Comparison of ENCODE assay signal across 1 cellular context in the genomic region with DNA sequence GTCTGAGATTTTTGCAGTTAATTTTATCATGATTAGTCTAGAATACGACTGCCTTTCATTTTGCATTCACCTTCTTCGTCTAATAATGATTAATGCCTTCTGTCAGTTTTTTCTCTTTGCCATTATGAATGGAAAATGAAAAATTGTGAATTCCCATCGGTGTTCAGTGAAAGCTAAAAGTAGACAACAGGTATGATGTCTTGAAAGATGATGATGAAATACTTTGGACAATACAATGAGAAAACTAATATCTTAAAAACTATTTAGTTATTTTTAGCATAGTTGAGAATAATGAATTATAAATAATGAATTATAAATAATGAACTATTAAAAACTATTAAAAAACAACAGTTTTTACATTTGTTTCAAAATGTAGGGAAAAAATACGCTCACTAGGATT.
TF ChIP-seq lines count a peak whose summit lies in the region.

No MANE protein-coding gene starts in this region.

TF ChIP-seq in HepG2, 621 proteins besides CTCF, POLR2A, EP300 and RAD21:
- 0 out of 2 replicates have a peak, but pooled peaks have one; percentile 24 for TF ChIP-seq KDM5A (IDR thresholded peaks at IDR 0.05; ENCODE audit: borderline replicate concordance, low read length)
- TF ChIP-seq, protein P1, sequence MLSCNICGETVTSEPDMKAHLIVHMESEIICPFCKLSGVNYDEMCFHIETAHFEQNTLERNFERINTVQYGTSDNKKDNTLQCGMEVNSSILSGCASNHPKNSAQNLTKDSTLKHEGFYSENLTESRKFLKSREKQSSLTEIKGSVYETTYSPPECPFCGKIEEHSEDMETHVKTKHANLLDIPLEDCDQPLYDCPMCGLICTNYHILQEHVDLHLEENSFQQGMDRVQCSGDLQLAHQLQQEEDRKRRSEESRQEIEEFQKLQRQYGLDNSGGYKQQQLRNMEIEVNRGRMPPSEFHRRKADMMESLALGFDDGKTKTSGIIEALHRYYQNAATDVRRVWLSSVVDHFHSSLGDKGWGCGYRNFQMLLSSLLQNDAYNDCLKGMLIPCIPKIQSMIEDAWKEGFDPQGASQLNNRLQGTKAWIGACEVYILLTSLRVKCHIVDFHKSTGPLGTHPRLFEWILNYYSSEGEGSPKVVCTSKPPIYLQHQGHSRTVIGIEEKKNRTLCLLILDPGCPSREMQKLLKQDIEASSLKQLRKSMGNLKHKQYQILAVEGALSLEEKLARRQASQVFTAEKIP (CRISPR knock-in tag; IDR thresholded peaks at IDR 0.05; ENCODE audit: borderline replicate concordance) = no peak
